ENCODE assay signal across 24 cellular contexts in genomic region chr5:82073179-82073578, GRCh38.
DNase-seq lines count a peak whose midpoint lies in the region; ATAC-seq and TF ChIP-seq lines count a peak whose summit lies in the region.
"Had no signal": no experiment of that assay in that cellular context is flagged by ENCODE, and none has a peak within 500 bp of the region (broad histone marks: within the 10 kb centered on the region; RNA-seq: fewer than 3 reads in every experiment).

No MANE protein-coding gene starts in this region.

- 97% methylated on average over 1 of the region's 1 CpG for WGBS in smooth muscle cell (ENCODE audit: low lambda C conversion rate)

- peak; percentile 16 for DNase-seq in HFF-Myc (ENCODE audit: extremely low read depth, low read depth)
- peak; percentile 88 for DNase-seq in NCI-H69 (lab: John Stamatoyannopoulos, UW)
- peak; percentile 61 to 64 for DNase-seq in fibroblast of lung (ENCODE audit: low read depth in 2 of 2)
- peak; percentile 59 for DNase-seq in myocyte (ENCODE audit: low read depth)
- DNase-seq in NCI-H2107 treated with DMSO at 0.1 percent for 48 hours (lab: John Stamatoyannopoulos, UW; ENCODE audit: unreplicated experiment), result no peak
- no peak for DNase-seq in smooth muscle cell (lab: John Stamatoyannopoulos, UW; ENCODE audit: unreplicated experiment)
- DNase-seq: activated CD8-positive, alpha-beta T cell treated with anti-CD3 and anti-CD28 coated beads, Interleukin-2, amount 10 ng/mL, durations not matched to agents 7 days and 5 days; activated gamma-delta T cell treated with Interleukin-2 at 50 U/mL for 16 hours; activated T-cell treated with anti-CD3 and anti-CD28 coated beads, Interleukin-2, amount 50 U/mL, for 1 hour; adrenal gland; Calu3; foreskin melanocyte; Kasumi-1; kidney; naive B cell; NCI-H1092 treated with DMSO at 0.1 percent for 48 hours; NCI-H748 treated with DMSO at 0.1 percent for 48 hours; occipital lobe; stimulated activated naive CD8-positive, alpha-beta T cell treated with anti-CD3 and anti-CD28 coated beads, Interleukin-15, amount 100 ng/mL, for 72 hours; T1000; tibial artery had no signal

- no peaks in the 10 kb centered on the region for H3K9me3 ChIP-seq in fibroblast of lung (ENCODE audit: control insufficient read depth, insufficient read depth, low read depth, low read length)
- no peaks in the 10 kb centered on the region for H3K9me3 ChIP-seq in smooth muscle cell (replicated peaks; ENCODE audit: low read depth)
- H3K9me3 ChIP-seq: adrenal gland, tibial artery had no signal

- H3K9ac ChIP-seq in fibroblast of lung (ENCODE audit: insufficient read depth, low read length) (no peak overlapping the region), smooth muscle cell (ENCODE audit: low read depth) (no peak overlapping the region)

- H3K4me2 ChIP-seq in fibroblast of lung (ENCODE audit: extremely low read depth, insufficient read depth, low read length) (no peak overlapping the region), smooth muscle cell (no peak overlapping the region)

- H3K36me3 ChIP-seq in fibroblast of lung (ENCODE audit: control insufficient read depth, insufficient read depth, low read length), result no peaks in the 10 kb centered on the region
- no peaks in the 10 kb centered on the region for H3K36me3 ChIP-seq in smooth muscle cell (ENCODE audit: low read depth)
- H3K36me3 ChIP-seq: adrenal gland had no signal

- H3K4me3 ChIP-seq in HFF-Myc (replicated peaks; ENCODE audit: low read depth, low read length) (no peak overlapping the region), fibroblast of lung (replicated peaks in 1 of 4; ENCODE audit: control extremely low read depth in 1 of 4, insufficient read depth in 1 of 4, low read depth in 3 of 4, low read length in 4 of 4) (no peak overlapping the region), smooth muscle cell (no peak overlapping the region)
- H3K4me3 ChIP-seq: adrenal gland, tibial artery had no signal

- H2AFZ ChIP-seq in fibroblast of lung (ENCODE audit: low read length) (no peak overlapping the region), smooth muscle cell (ENCODE audit: low read depth) (no peak overlapping the region)

- H4K20me1 ChIP-seq in fibroblast of lung (ENCODE audit: control insufficient read depth, extremely low read depth, insufficient read depth, low read length), result no peaks in the 10 kb centered on the region
- H4K20me1 ChIP-seq in smooth muscle cell (ENCODE audit: low read depth), result no peaks in the 10 kb centered on the region

- TF ChIP-seq CTCF in HFF-Myc (IDR thresholded peaks at IDR 0.05; ENCODE audit: low read depth, low read length, missing control alignments) (no peak), fibroblast of lung (conservative IDR thresholded peaks at IDR 0.05 in 1 of 2, IDR thresholded peaks at IDR 0.05 in 1 of 2; ENCODE audit: low read depth in 1 of 2, low read length in 2 of 2) (no peak), smooth muscle cell (IDR thresholded peaks at IDR 0.05; ENCODE audit: borderline replicate concordance, insufficient read depth, poor library complexity, severe bottlenecking) (no peak)

- no peaks in the 10 kb centered on the region for H3K27me3 ChIP-seq in fibroblast of lung (ENCODE audit: control insufficient read depth, insufficient read depth, low read length)
- no peaks in the 10 kb centered on the region for H3K27me3 ChIP-seq in smooth muscle cell (ENCODE audit: low read depth)
- H3K27me3 ChIP-seq: adrenal gland, tibial artery had no signal

- H3K27ac ChIP-seq in fibroblast of lung (ENCODE audit: insufficient read depth, low read length), result no peak overlapping the region
- H3K27ac ChIP-seq in smooth muscle cell (ENCODE audit: low read depth), result no peak overlapping the region
- H3K27ac ChIP-seq: adrenal gland, C4-2B, tibial artery had no signal

- no peak for ATAC-seq in HG02678 (IDR thresholded peaks at IDR 0.05; ENCODE audit: unreplicated experiment)
- ATAC-seq in HG03457 (IDR thresholded peaks at IDR 0.05; ENCODE audit: unreplicated experiment), result no peak
- ATAC-seq: activated CD8-positive, alpha-beta T cell treated with anti-CD3 and anti-CD28 coated beads, Interleukin-2, amount 10 ng/mL, durations not matched to agents 7 days and 5 days; stimulated activated naive CD8-positive, alpha-beta T cell treated with anti-CD3 and anti-CD28 coated beads, Interleukin-15, amount 100 ng/mL, for 72 hours had no signal

- no peaks in the 10 kb centered on the region for H3K79me2 ChIP-seq in fibroblast of lung (ENCODE audit: control insufficient read depth, insufficient read depth, low read length)
- H3K79me2 ChIP-seq in smooth muscle cell (ENCODE audit: low read depth), result no peaks in the 10 kb centered on the region

- H3K4me1 ChIP-seq in fibroblast of lung (ENCODE audit: control insufficient read depth, extremely low read depth, insufficient read depth, low read length), result no peaks in the 10 kb centered on the region
- H3K4me1 ChIP-seq in smooth muscle cell (ENCODE audit: low read depth), result peaks cover 5% of the 10 kb centered on the region
- H3K4me1 ChIP-seq: tibial artery had no signal

- H3F3A ChIP-seq in smooth muscle cell (ENCODE audit: low read depth), result no peaks in the 10 kb centered on the region

Comparison
In these comparisons a context has a peak if more than half of its experiments do, and no peak if none do; other contexts are left out.
1. DNase-seq: peak in HFF-Myc (single experiment), NCI-H69 (single experiment), fibroblast of lung (2 of 2) and myocyte (single experiment); none in NCI-H2107 treated with DMSO at 0.1 percent for 48 hours (single experiment) and smooth muscle cell (single experiment).